Comparison of ENCODE assay signal across 17 cellular contexts in the genomic region with DNA sequence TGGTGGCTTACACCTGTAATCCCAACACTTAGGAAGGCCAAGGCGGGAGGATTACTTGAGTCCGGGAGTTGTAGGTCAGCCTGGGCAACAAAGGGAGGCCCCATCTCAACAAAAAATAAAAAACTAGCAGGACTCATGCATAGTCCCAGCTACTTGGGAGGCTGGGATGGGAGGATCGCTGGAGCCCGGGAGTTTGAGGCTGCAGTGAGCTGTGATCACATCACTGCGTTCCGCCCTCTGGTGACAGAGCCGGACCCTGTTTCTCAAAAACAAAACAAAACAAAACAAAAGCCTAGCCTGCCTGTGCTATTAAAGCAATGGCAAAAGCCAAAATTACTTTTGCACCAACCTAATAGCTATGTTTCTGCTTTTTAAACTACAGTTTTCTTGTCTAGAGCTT. TPM values are rescaled to one million over a fixed set of nuclear protein-coding genes. Genes with fewer than 3 reads are reported as not detected.
A peak's percentile ranks its signal among the peaks of the same experiment; 100 is the strongest.
DNase-seq lines count a peak whose midpoint lies in the region; ATAC-seq, FAIRE-seq and TF ChIP-seq lines count a peak whose summit lies in the region.
"Had no signal": no experiment of that assay in that cellular context is flagged by ENCODE, and none has a peak within 500 bp of the region (broad histone marks: within the 10 kb centered on the region; RNA-seq: fewer than 3 reads in every experiment).

No MANE protein-coding gene starts in this region.

- H3K4me1 ChIP-seq in Karpas-422 (ENCODE audit: low read length) = peaks cover 19% of the 10 kb centered on the region
- H3K4me1 ChIP-seq in K562 (replicated peaks in 1 of 2; ENCODE audit: control insufficient read depth in 2 of 2, insufficient read depth in 2 of 2, low read length in 2 of 2) = peaks cover 10 to 25% of the 10 kb centered on the region in 2 experiments; a peak in 4 of 5 replicates
- peaks cover 7% of the 10 kb centered on the region for H3K4me1 ChIP-seq in neural progenitor cell

- no peaks in the 10 kb centered on the region for H3K9me3 Mint-ChIP-seq in activated naive CD4-positive, alpha-beta T cell treated with anti-CD3 and anti-CD28 coated beads, Interleukin-2, amount 50 U/mL, for 24 hours
- H3K9me3 Mint-ChIP-seq in neural progenitor cell = no peaks in the 10 kb centered on the region

- TF ChIP-seq RAD21 in K562 (CRISPR knock-in tag; conservative IDR thresholded peaks at IDR 0.05 in 1 of 2, IDR thresholded peaks at IDR 0.05 in 1 of 2) = peak; percentile 68 to 80

- CTCF ChIA-PET in K562 (lab: Yijun Ruan, JAX; ENCODE audit: low intra/inter-chr PET ratio) = interaction anchor here (0.6 to 1.5 kb wide), 2 partner anchors 60 to 86 kb away, joined by 3 to 10 read pairs; no protein-coding TSS in a partner anchor

- H3K4me2 ChIP-seq in Karpas-422 (ENCODE audit: low read depth, low read length, poor library complexity, severe bottlenecking) (peak overlapping the region; percentile 73), K562 (ENCODE audit: insufficient read depth, low read length) (peak overlapping the region; percentile 26; the same call in 1 of the 2 replicates), neural progenitor cell (no peak overlapping the region)

- peak; percentile 50 for ATAC-seq in K562
- no peak for ATAC-seq in GM19035 (IDR thresholded peaks at IDR 0.05; ENCODE audit: unreplicated experiment)

- H3K9me3 ChIP-seq in Karpas-422 (ENCODE audit: low read length) = no peaks in the 10 kb centered on the region
- no peaks in the 10 kb centered on the region for H3K9me3 ChIP-seq in K562 (replicated peaks; ENCODE audit: control insufficient read depth, insufficient read depth, low read depth, low read length)
- H3K9me3 ChIP-seq in neural progenitor cell (ENCODE audit: low read depth) = no peaks in the 10 kb centered on the region

- TF ChIP-seq CTCF in K562 (IDR thresholded peaks at IDR 0.05 in 2 of 3, conservative IDR thresholded peaks at IDR 0.05 in 1 of 3; ENCODE audit: insufficient read depth in 2 of 3, low read depth in 1 of 3, low read length in 3 of 3) = peak; percentile 48 to 50 (median 49); a peak in 5 of 6 replicates
- peak; percentile 7 for TF ChIP-seq CTCF in neural progenitor cell (IDR thresholded peaks at IDR 0.05)

- H3F3A ChIP-seq in neural progenitor cell (ENCODE audit: low read depth) = peaks cover 11% of the 10 kb centered on the region

- TF ChIP-seq POLR2A in K562 (conservative IDR thresholded peaks at IDR 0.05) = no peak

- peaks cover 20% of the 10 kb centered on the region for H3K4me1 Mint-ChIP-seq in activated naive CD4-positive, alpha-beta T cell treated with anti-CD3 and anti-CD28 coated beads, Interleukin-2, amount 50 U/mL, for 24 hours
- H3K4me1 Mint-ChIP-seq in neural progenitor cell = peaks cover 16% of the 10 kb centered on the region

- POLR2A ChIA-PET in K562 (lab: Yijun Ruan, JAX) = interaction anchor here (0.6 to 1.1 kb wide), 6 partner anchors 13 to 168 kb away, joined by 3 to 5 read pairs (median 4); no protein-coding TSS in a partner anchor

- H3K4me3 ChIP-seq in Karpas-422 (ENCODE audit: low read length) (no peak overlapping the region; the same call in 1 of the 2 replicates), K562 (no peak overlapping the region), neural progenitor cell (no peak overlapping the region)

- peak; percentile 49 for FAIRE-seq in K562 (lab: Jason Lieb, UNC)
- FAIRE-seq: HTR-8/SVneo, RCC 7860 had no signal

- H3K27ac ChIP-seq in Karpas-422 (ENCODE audit: low read length) = no peak overlapping the region
- H3K27ac ChIP-seq in K562 (ENCODE audit: extremely low read depth, low read depth, low read length) = peak overlapping the region; percentile 32; the same call in 1 of the 3 replicates
- H3K27ac ChIP-seq in neural progenitor cell = peak overlapping the region; percentile 20

- H2AFZ ChIP-seq in Karpas-422 (ENCODE audit: low read length) = no peak overlapping the region
- no peak overlapping the region for H2AFZ ChIP-seq in K562 (ENCODE audit: low read depth, low read length)
- H2AFZ ChIP-seq in neural progenitor cell (replicated peaks) = no peak overlapping the region

- no TSS peak for BruUV-seq in K562 (replicated peaks; lab: Mats Ljungman, UMichigan)

- in situ Hi-C loops in K562 (cut with MboI) = no loop called here

- no peaks in the 10 kb centered on the region for H3K36me3 Mint-ChIP-seq in activated naive CD4-positive, alpha-beta T cell treated with anti-CD3 and anti-CD28 coated beads, Interleukin-2, amount 50 U/mL, for 24 hours
- H3K36me3 Mint-ChIP-seq in neural progenitor cell = no peaks in the 10 kb centered on the region

- 35% methylated on average over 5 of the region's 7 CpGs for WGBS in K562 (ENCODE audit: insufficient coverage, low coverage, missing lambda C conversion rate)

- no peaks in the 10 kb centered on the region for H4K20me1 ChIP-seq in Karpas-422 (ENCODE audit: insufficient read depth, low read depth, low read length)
- no peaks in the 10 kb centered on the region for H4K20me1 ChIP-seq in K562 (replicated peaks; ENCODE audit: control insufficient read depth, insufficient read depth, low read length)
- H4K20me1 ChIP-seq in neural progenitor cell (ENCODE audit: low read depth) = no peaks in the 10 kb centered on the region

- H3K79me2 ChIP-seq in Karpas-422 (ENCODE audit: low read length) (peaks cover 15% of the 10 kb centered on the region), K562 (ENCODE audit: control insufficient read depth, insufficient read depth, low read length) (peaks cover 10% of the 10 kb centered on the region), neural progenitor cell (ENCODE audit: low read depth) (peaks cover 7% of the 10 kb centered on the region)

- peak overlapping the region; percentile 94 for H3K4me3 Mint-ChIP-seq in activated naive CD4-positive, alpha-beta T cell treated with anti-CD3 and anti-CD28 coated beads, Interleukin-2, amount 50 U/mL, for 24 hours
- peak overlapping the region; percentile 94 for H3K4me3 Mint-ChIP-seq in neural progenitor cell

- DNase-seq in activated naive CD4-positive, alpha-beta T cell (lab: John Stamatoyannopoulos, UW) = no peak
- DNase-seq in Karpas-422 = no peak
- peak in 2 of 4 experiments; percentile 13 to 57 for DNase-seq in K562 (ENCODE audit: extremely low read depth in 1 of 4, low spot score in 3 of 4)
- no peak for DNase-seq in neural progenitor cell (ENCODE audit: low spot score)
- DNase-seq in GOT3 (lab: John Stamatoyannopoulos, UW) = no peak
- no peak for DNase-seq in kidney tubule cell (ENCODE audit: low spot score)
- DNase-seq: activated CD4-positive, CD25-positive, alpha-beta regulatory T cell treated with anti-CD3 and anti-CD28 coated beads, Interleukin-2, amount 50 U/mL, for 72 hours; AML-193; dorsolateral prefrontal cortex; NCI-H2029; NCI-H510A treated with DMSO at 0.1 percent for 48 hours; nucleus accumbens; stimulated activated naive CD4-positive, alpha-beta T cell treated with Interleukin-2 at 50 U/mL for 16 hours had no signal

- no peak overlapping the region for H3K9ac ChIP-seq in Karpas-422 (ENCODE audit: low read length)
- peak overlapping the region in 1 of 2 experiments; percentile 37; a peak in 1 of 4 replicates for H3K9ac ChIP-seq in K562 (ENCODE audit: insufficient read depth in 1 of 2, low read depth in 2 of 2, low read length in 2 of 2)
- no peak overlapping the region for H3K9ac ChIP-seq in neural progenitor cell

- H3K27me3 ChIP-seq in Karpas-422 (ENCODE audit: low read length) = no peaks in the 10 kb centered on the region
- no peaks in the 10 kb centered on the region for H3K27me3 ChIP-seq in K562 (ENCODE audit: control insufficient read depth in 2 of 2, insufficient read depth in 2 of 2, low read length in 2 of 2)
- H3K27me3 ChIP-seq in neural progenitor cell = no peaks in the 10 kb centered on the region

- H3K36me3 ChIP-seq in Karpas-422 (ENCODE audit: insufficient read depth, low read length) = no peaks in the 10 kb centered on the region
- H3K36me3 ChIP-seq in K562 (ENCODE audit: control insufficient read depth, insufficient read depth, low read length) = no peaks in the 10 kb centered on the region
- no peaks in the 10 kb centered on the region for H3K36me3 ChIP-seq in neural progenitor cell

- H3K9me2 ChIP-seq in Karpas-422 (replicated peaks; ENCODE audit: insufficient read depth, low read length) = no peaks in the 10 kb centered on the region

- intact Hi-C loops in K562 (cut with micrococcal nuclease) = loop anchor here (2.0 to 5.0 kb wide), 2 partner anchors 34 to 61 kb away; no protein-coding TSS in a partner anchor

- no peaks in the 10 kb centered on the region for H3K9me1 ChIP-seq in K562 (ENCODE audit: control insufficient read depth, insufficient read depth, low read length)

- H3K27ac Mint-ChIP-seq in activated naive CD4-positive, alpha-beta T cell treated with anti-CD3 and anti-CD28 coated beads, Interleukin-2, amount 50 U/mL, for 24 hours = no peak overlapping the region
- no peak overlapping the region for H3K27ac Mint-ChIP-seq in neural progenitor cell

- no peaks in the 10 kb centered on the region for H3K27me3 Mint-ChIP-seq in activated naive CD4-positive, alpha-beta T cell treated with anti-CD3 and anti-CD28 coated beads, Interleukin-2, amount 50 U/mL, for 24 hours
- H3K27me3 Mint-ChIP-seq in neural progenitor cell (ENCODE audit: insufficient read depth, low read depth) = peaks cover 2% of the 10 kb centered on the region

- no peak for TF ChIP-seq EP300 in K562 (IDR thresholded peaks at IDR 0.05; ENCODE audit: low read length)

RNA-seq across cellular contexts. Expression of gene FCSK, which starts 1.5 kb away (rescaled TPM):
- total RNA-seq in Karpas-422 (2014; rRNA removed; shearing (Covaris generic); ENCODE audit: low replicate concordance) = 6.4 and 17.4 TPM in 2 replicates
- total RNA-seq in K562 (2011; cell fraction: chromatin; rRNA removed; ENCODE audit: low replicate concordance) = 66.2 and 212 TPM in 2 replicates
- 117 and 131 TPM in 2 replicates for total RNA-seq in K562 (2011; cell fraction: nucleolus; rRNA removed)
- total RNA-seq in K562 (2011; cell fraction: nucleoplasm; rRNA removed) = 80.1 and 84.7 TPM in 2 replicates
- total RNA-seq in K562 (2014; rRNA removed) = 12.6 and 15.6 TPM in 2 replicates
- 4.7 and 6.9 TPM in 2 replicates for total RNA-seq in K562 (2014; rRNA removed; fragmentation: Illumina TruSeq; extraction: Trizol)
- total RNA-seq in K562 (2015; rRNA removed; fragmentation: Illumina TruSeq; extraction: Trizol) = 7.4 and 7.7 TPM in 2 replicates
- total RNA-seq in K562 (2021) = 18.6 and 19.0 TPM in 2 replicates
- 13.5 and 22.6 TPM in 2 replicates for polyA plus RNA-seq in K562 (2011; rRNA removed)
- 16.3 and 19.3 TPM in 2 replicates for polyA plus RNA-seq in K562 (2011; cell fraction: cytosol; rRNA removed)
- polyA plus RNA-seq in K562 (2011; cell fraction: nucleus; rRNA removed) = 115 and 146 TPM in 2 replicates
- polyA plus RNA-seq in K562 (2012) = 10.0 and 16.5 TPM in 2 replicates
- polyA plus RNA-seq in K562 (2014; fragmentation: Illumina TruSeq; extraction: Trizol) = 8.3 and 9.1 TPM in 2 replicates
- 1 to 10 TPM in 1 of 2 experiments, under 1 TPM in 1; 0.92 to 1.1 TPM for polyA plus RNA-seq in K562 (2014; fragmentation: Nextera tagmentation; extraction: Ambion mirVana)
- 15.1 and 19.9 TPM in 2 replicates for polyA plus RNA-seq in K562 (2014; rRNA removed)
- polyA minus RNA-seq in K562 (2011; rRNA and poly(A)+ RNA removed) = 7.5 and 9.5 TPM in 2 replicates
- polyA minus RNA-seq in K562 (2011; cell fraction: cytosol; rRNA and poly(A)+ RNA removed) = 8.0 and 12.0 TPM in 2 replicates
- polyA minus RNA-seq in K562 (2011; cell fraction: nucleus; rRNA and poly(A)+ RNA removed) = 25.0 and 31.0 TPM in 2 replicates
- total RNA-seq in neural progenitor cell (ENCODE audit: low replicate concordance) = 11.0 and 12.0 TPM in 2 replicates

RNA-seq across cellular contexts. Expression of gene ST3GAL2, which starts 17.0 kb away (rescaled TPM):
- 48.1 and 62.4 TPM in 2 replicates for total RNA-seq in Karpas-422 (2014; rRNA removed; shearing (Covaris generic); ENCODE audit: low replicate concordance)
- 87.4 and 216 TPM in 2 replicates for total RNA-seq in K562 (2011; cell fraction: chromatin; rRNA removed; ENCODE audit: low replicate concordance)
- total RNA-seq in K562 (2011; cell fraction: nucleolus; rRNA removed) = 182 and 184 TPM in 2 replicates
- total RNA-seq in K562 (2011; cell fraction: nucleoplasm; rRNA removed) = 128 and 145 TPM in 2 replicates
- total RNA-seq in K562 (2014; rRNA removed) (75.5 and 95.5 TPM in 2 replicates), K562 (2014; rRNA removed; fragmentation: Illumina TruSeq; extraction: Trizol) (23.7 and 31.8 TPM in 2 replicates), K562 (2015; rRNA removed; fragmentation: Illumina TruSeq; extraction: Trizol) (48.9 and 53.8 TPM in 2 replicates), K562 (2021) (98.9 and 108 TPM in 2 replicates), neural progenitor cell (ENCODE audit: low replicate concordance) (11.6 and 34.5 TPM in 2 replicates)
- polyA plus RNA-seq in K562 (2011; rRNA removed) (34.3 and 40.9 TPM in 2 replicates), K562 (2014; fragmentation: Illumina TruSeq; extraction: Trizol) (25.1 and 50.7 TPM in 2 replicates), K562 (2014; fragmentation: Nextera tagmentation; extraction: Ambion mirVana) (1 to 10 TPM; 1.5 to 2.4 TPM), K562 (2014; rRNA removed) (50.5 and 57.8 TPM in 2 replicates)
- polyA plus RNA-seq in K562 (2011; cell fraction: cytosol; rRNA removed) = 50.0 and 87.1 TPM in 2 replicates
- 25.8 and 38.5 TPM in 2 replicates for polyA plus RNA-seq in K562 (2011; cell fraction: nucleus; rRNA removed)
- polyA plus RNA-seq in K562 (2012) = 67.8 and 92.0 TPM in 2 replicates
- polyA minus RNA-seq in K562 (2011; rRNA and poly(A)+ RNA removed) = 57.6 and 96.4 TPM in 2 replicates
- polyA minus RNA-seq in K562 (2011; cell fraction: cytosol; rRNA and poly(A)+ RNA removed) = 126 and 151 TPM in 2 replicates
- 24.9 and 34.4 TPM in 2 replicates for polyA minus RNA-seq in K562 (2011; cell fraction: nucleus; rRNA and poly(A)+ RNA removed)
